Comparison of ENCODE assay signal across 18 cellular contexts in the genomic region with DNA sequence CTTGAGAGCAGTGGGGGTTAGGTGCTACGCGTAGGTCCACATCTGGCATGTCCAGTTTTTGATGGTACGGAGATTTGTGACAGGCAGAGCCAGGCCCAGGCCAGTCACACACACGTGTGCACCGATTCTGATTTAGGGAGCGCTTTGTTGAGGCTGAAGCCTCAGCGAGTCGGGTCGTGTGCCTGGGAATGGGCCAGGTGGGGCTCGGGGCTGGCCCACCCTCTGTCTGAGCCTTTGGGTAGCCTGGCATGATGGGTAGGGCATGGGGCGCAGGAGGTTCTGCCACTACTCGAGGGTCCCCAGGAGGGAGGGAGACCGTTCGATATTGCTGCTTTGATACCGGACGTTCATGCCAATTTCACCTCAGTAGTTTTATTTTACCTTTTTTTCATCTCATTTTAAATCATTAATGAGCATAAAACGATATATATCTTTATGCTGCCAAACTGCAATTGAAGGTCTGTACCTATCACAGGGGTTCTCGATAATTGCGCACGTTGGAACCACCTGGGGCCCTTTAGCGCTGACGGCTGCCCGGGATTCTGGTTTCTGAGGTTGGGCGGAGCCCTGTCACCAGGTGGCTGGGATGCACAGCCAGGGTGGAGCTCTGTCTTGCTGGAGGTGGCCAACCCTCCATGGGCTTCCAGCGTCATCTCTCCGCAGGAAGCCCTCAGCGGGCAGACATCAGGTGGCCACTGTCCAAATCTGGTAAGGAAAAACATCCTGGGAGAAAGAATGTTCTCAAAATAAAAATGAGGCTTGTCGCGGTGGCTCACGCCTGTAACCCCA.
DNase-seq lines count a peak whose midpoint lies in the region; ATAC-seq and TF ChIP-seq lines count a peak whose summit lies in the region.
"Had no signal": no experiment of that assay in that cellular context is flagged by ENCODE, and none has a peak within 500 bp of the region (broad histone marks: within the 10 kb centered on the region; RNA-seq: fewer than 3 reads in every experiment).

No MANE protein-coding gene starts in this region.

- H3K9ac ChIP-seq in mesendoderm (ENCODE audit: low read length) = no peak overlapping the region
- no peak overlapping the region for H3K9ac ChIP-seq in H9 (ENCODE audit: extremely low read depth, insufficient read length, low read length)
- H3K9ac ChIP-seq: KMS-11 had no signal

- DNase-seq in DMS53 (lab: John Stamatoyannopoulos, UW) (peak; percentile 84), GM23338 (ENCODE audit: low spot score) (no peak), NCI-H69 (lab: John Stamatoyannopoulos, UW) (peak; percentile 57), mesendoderm (no peak), H9 (no peak), substantia nigra (lab: John Stamatoyannopoulos, UW) (no peak)
- DNase-seq: BE2C; CD8-positive, alpha-beta T cell; GM23248; HFFc6; NCI-H1092; NCI-H187; Peyer's patch; SHP77 had no signal

- peaks cover 9% of the 10 kb centered on the region for H3K27me3 Mint-ChIP-seq in GM23338 (ENCODE audit: insufficient read depth, low read depth, poor library complexity)
- peaks cover 5% of the 10 kb centered on the region; the same call in 1 of the 2 replicates for H3K27me3 Mint-ChIP-seq in H9 (ENCODE audit: low read depth)

- no peak overlapping the region for H2AK5ac ChIP-seq in mesendoderm (ENCODE audit: low read length)
- H2AK5ac ChIP-seq in H9 (ENCODE audit: insufficient read length, low read length) = no peak overlapping the region

- H4K5ac ChIP-seq in mesendoderm (ENCODE audit: low read length) (no peak overlapping the region), H9 (ENCODE audit: insufficient read length, low read depth, low read length) (no peak overlapping the region)

- peaks cover 3% of the 10 kb centered on the region for H3K23me2 ChIP-seq in H9 (ENCODE audit: insufficient read length, low read depth, low read length, poor library complexity, severe bottlenecking)

- H3K4me3 ChIP-seq in GM23338 (no peak overlapping the region), mesendoderm (ENCODE audit: low read length) (no peak overlapping the region)
- H3K4me3 ChIP-seq: GM12878, GM23248, Peyer's patch had no signal

- H3K9me3 ChIP-seq in H9 (ENCODE audit: control insufficient read depth, low read depth, low read length) = no peaks in the 10 kb centered on the region
- H3K9me3 ChIP-seq: BE2C, Peyer's patch had no signal

- H2BK5ac ChIP-seq in mesendoderm (ENCODE audit: low read length) (no peak overlapping the region), H9 (ENCODE audit: insufficient read length, low read length) (no peak overlapping the region)

- no peak overlapping the region; the same call in 1 of the 2 replicates for H3K27ac ChIP-seq in GM23338 (ENCODE audit: low read depth)
- no peak overlapping the region for H3K27ac ChIP-seq in mesendoderm (ENCODE audit: low read depth, low read length)
- H3K27ac ChIP-seq in H9 (ENCODE audit: insufficient read length, low read depth, low read length) = no peak overlapping the region
- no peak overlapping the region for H3K27ac ChIP-seq in substantia nigra (ENCODE audit: low read depth, low read length, poor library complexity, severe bottlenecking)
- H3K27ac ChIP-seq: GM23248, KMS-11, Peyer's patch had no signal

- H3K56ac ChIP-seq in mesendoderm (ENCODE audit: low read length) = peak overlapping the region; percentile 28
- no peak overlapping the region for H3K56ac ChIP-seq in H9 (ENCODE audit: insufficient read length, low read depth, low read length)

- H3K79me1 ChIP-seq in mesendoderm (ENCODE audit: low read length) (no peaks in the 10 kb centered on the region), H9 (ENCODE audit: insufficient read depth, low read depth, low read length, poor library complexity, severe bottlenecking) (no peaks in the 10 kb centered on the region)

- H3K4ac ChIP-seq in mesendoderm (ENCODE audit: low read depth, low read length) (no peak overlapping the region), H9 (ENCODE audit: low read depth, low read length) (no peak overlapping the region)

- H3K18ac ChIP-seq in mesendoderm (ENCODE audit: low read length) (no peak overlapping the region), H9 (ENCODE audit: insufficient read length, low read depth, low read length) (no peak overlapping the region)

- H3K36me3 ChIP-seq in GM23338 (ENCODE audit: insufficient read depth) (no peaks in the 10 kb centered on the region), mesendoderm (ENCODE audit: control insufficient read depth, insufficient read depth, low read length) (no peaks in the 10 kb centered on the region)
- H3K36me3 ChIP-seq: BE2C, Peyer's patch had no signal

- no peak overlapping the region for H2BK20ac ChIP-seq in H9 (ENCODE audit: low read depth, low read length, poor library complexity, severe bottlenecking)

- H3K4me1 ChIP-seq in GM23338 (ENCODE audit: insufficient read depth) (peaks cover 12% of the 10 kb centered on the region), mesendoderm (ENCODE audit: control insufficient read depth, low read depth, low read length) (peaks cover 14% of the 10 kb centered on the region), H9 (ENCODE audit: insufficient read depth, low read length) (peaks cover 10% of the 10 kb centered on the region; the same call in 1 of the 2 replicates)

- no peak for TF ChIP-seq CTCF in GM23338 (conservative IDR thresholded peaks at IDR 0.05; ENCODE audit: low read depth in 2 of 2)
- no peak for TF ChIP-seq CTCF in H9 (conservative IDR thresholded peaks at IDR 0.05)

- WGBS in mesendoderm (ENCODE audit: extremely low coverage, insufficient coverage, low lambda C conversion rate) = no CpG with 5 or more reads among the region's 30 CpGs
- WGBS in H9 (ENCODE audit: extremely low coverage, insufficient read length, low lambda C conversion rate) = no CpG with 5 or more reads among the region's 30 CpGs

- H3K27me3 ChIP-seq in GM23338 (ENCODE audit: insufficient read depth) (no peaks in the 10 kb centered on the region), mesendoderm (ENCODE audit: insufficient read depth, low read length, poor library complexity) (no peaks in the 10 kb centered on the region), H9 (ENCODE audit: insufficient read depth, low read length) (no peaks in the 10 kb centered on the region)
- H3K27me3 ChIP-seq: BE2C, Peyer's patch had no signal

- H2AFZ ChIP-seq in GM23338 (peak overlapping the region; percentile 89), H9 (ENCODE audit: low read length) (no peak overlapping the region)

- ATAC-seq in GM23338 (no peak), GM21529 (IDR thresholded peaks at IDR 0.05; ENCODE audit: unreplicated experiment) (no peak)
- ATAC-seq: CD8-positive, alpha-beta T cell; GM12878; HepG2 had no signal

- peaks cover 42% of the 10 kb centered on the region for H3K4me1 Mint-ChIP-seq in GM23338
- peaks cover 32 to 40% of the 10 kb centered on the region in 2 experiments for H3K4me1 Mint-ChIP-seq in H9

- H3K4me3 Mint-ChIP-seq in GM23338 (no peak overlapping the region), H9 (no peak overlapping the region)
- H3K4me3 Mint-ChIP-seq: CD8-positive, alpha-beta T cell; HFFc6 had no signal

- no peak overlapping the region for H3T11ph ChIP-seq in H9 (ENCODE audit: low read length)

- H3K27ac Mint-ChIP-seq in GM23338 (no peak overlapping the region; the same call in 1 of the 2 replicates), H9 (peak overlapping the region in 1 of 3 experiments; percentile 76; a peak in 3 of 7 replicates)
- H3K27ac Mint-ChIP-seq: CD8-positive, alpha-beta T cell; HFFc6 had no signal

- no peaks in the 10 kb centered on the region for H3K36me3 Mint-ChIP-seq in GM23338 (ENCODE audit: low read depth)
- H3K36me3 Mint-ChIP-seq in H9 (ENCODE audit: insufficient read depth in 1 of 3, low read depth in 3 of 3) = no peaks in the 10 kb centered on the region
- H3K36me3 Mint-ChIP-seq: CD8-positive, alpha-beta T cell had no signal

- H3K79me2 ChIP-seq in GM23338 (replicated peaks; ENCODE audit: insufficient read depth) (no peaks in the 10 kb centered on the region), mesendoderm (ENCODE audit: control insufficient read depth, insufficient read depth, low read length) (no peaks in the 10 kb centered on the region), H9 (ENCODE audit: insufficient read depth, low read length) (no peaks in the 10 kb centered on the region)

- H4K91ac ChIP-seq in H9 (ENCODE audit: insufficient read length, low read depth, low read length) = no peak overlapping the region

- H2BK15ac ChIP-seq in mesendoderm (replicated peaks; ENCODE audit: low read depth) (no peak overlapping the region), H9 (ENCODE audit: low read depth, low read length) (no peak overlapping the region; the same call in 1 of the 2 replicates)

- no peak overlapping the region for H3K4me2 ChIP-seq in GM23338
- H3K4me2 ChIP-seq in mesendoderm (ENCODE audit: low read length) = no peak overlapping the region
- no peak overlapping the region for H3K4me2 ChIP-seq in H9 (ENCODE audit: insufficient read depth, insufficient read length, low read length)
- H3K4me2 ChIP-seq: KMS-11 had no signal

- H3K9me3 Mint-ChIP-seq in GM23338 (no peaks in the 10 kb centered on the region), H9 (peaks cover 0 to 4% of the 10 kb centered on the region in 2 experiments; a peak in 1 of 5 replicates)
- H3K9me3 Mint-ChIP-seq: CD8-positive, alpha-beta T cell; HFFc6 had no signal

- H3K14ac ChIP-seq in H9 (ENCODE audit: insufficient read depth, low read length) = no peak overlapping the region; the same call in 1 of the 2 replicates

- 0 out of 2 replicates have a peak, but pooled peaks cover 2% of the 10 kb centered on the region for H3F3A ChIP-seq in GM23338 (replicated peaks; ENCODE audit: low read depth)

- H3K23ac ChIP-seq in mesendoderm (ENCODE audit: low read length) = no peak overlapping the region
- H3K23ac ChIP-seq in H9 (ENCODE audit: insufficient read length, low read depth, low read length) = no peak overlapping the region

- H2BK12ac ChIP-seq in H9 (ENCODE audit: insufficient read length, low read depth, low read length) = no peak overlapping the region

- H4K20me1 ChIP-seq in GM23338 (replicated peaks; ENCODE audit: insufficient read depth) = no peaks in the 10 kb centered on the region
- H4K20me1 ChIP-seq in H9 (ENCODE audit: control insufficient read depth, insufficient read depth, insufficient read length) = no peaks in the 10 kb centered on the region

- no peaks in the 10 kb centered on the region for H3K9me2 ChIP-seq in GM23338 (ENCODE audit: insufficient read depth)

- H2BK120ac ChIP-seq in mesendoderm (ENCODE audit: low read depth, low read length) (no peak overlapping the region), H9 (ENCODE audit: low read depth, low read length, poor library complexity, severe bottlenecking) (no peak overlapping the region)

- no peak overlapping the region for H4K8ac ChIP-seq in mesendoderm (ENCODE audit: low read depth, low read length)
- no peak overlapping the region for H4K8ac ChIP-seq in H9 (replicated peaks; ENCODE audit: insufficient read length, low read depth, low read length)

TF ChIP-seq in GM23338, 12 proteins besides CTCF, POLR2A, EP300 and RAD21 (continues in another document):
- TF ChIP-seq JUNB (IDR thresholded peaks at IDR 0.05; ENCODE audit: unreplicated experiment) = no peak

Comparison
In these comparisons a context has a peak if more than half of its experiments do, and no peak if none do; other contexts are left out.
1. DNase-seq: peak in DMS53 (single experiment) and NCI-H69 (single experiment); none in GM23338 (single experiment), mesendoderm (single experiment), H9 (single experiment) and substantia nigra (0 of 49).